In the genomic region with DNA sequence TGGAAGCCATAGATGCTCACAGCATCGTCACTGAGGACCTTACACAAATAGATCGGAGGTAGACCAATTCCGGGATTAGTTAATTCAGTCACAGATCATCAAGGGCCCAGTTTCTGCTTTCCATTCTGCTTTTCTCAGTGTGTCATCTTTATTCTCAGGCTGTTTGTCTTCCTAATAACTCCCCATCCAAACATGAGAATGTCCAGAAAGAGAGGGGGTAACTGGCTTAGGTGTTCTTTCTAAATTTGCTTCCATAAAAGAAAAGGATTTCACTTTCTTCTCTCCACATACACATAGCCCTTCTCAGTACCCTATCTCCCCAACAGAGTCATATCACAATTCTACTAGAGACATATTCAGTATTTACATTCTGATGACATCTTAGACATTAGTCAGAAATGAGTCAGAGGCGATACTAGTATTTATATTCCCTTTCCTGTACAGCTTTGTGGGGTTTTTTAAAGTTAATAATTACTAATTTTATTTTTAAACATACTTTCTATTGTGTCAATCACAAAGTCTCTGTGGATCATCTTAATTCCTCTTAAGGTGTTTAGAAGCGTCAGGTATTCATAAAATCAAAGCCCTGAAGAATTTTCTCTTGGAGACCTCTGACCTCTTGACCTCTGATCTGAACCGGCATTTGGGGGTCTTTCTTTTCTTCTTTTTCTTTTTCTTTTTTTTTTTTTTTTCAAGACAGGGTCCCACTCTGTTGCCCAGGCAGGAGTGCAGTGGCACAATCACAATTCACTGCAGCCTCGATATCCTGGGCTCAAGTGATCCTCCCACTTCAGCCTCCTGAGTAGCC, we compare ENCODE assay signal across 9 cellular contexts. TPM values are rescaled to one million over a fixed set of nuclear protein-coding genes. Genes with fewer than 3 reads are reported as not detected.
A peak's percentile ranks its signal among the peaks of the same experiment; 100 is the strongest.
DNase-seq lines count a peak whose midpoint lies in the region; ATAC-seq lines count a peak whose summit lies in the region.
"Had no signal": no experiment of that assay in that cellular context is flagged by ENCODE, and none has a peak within 500 bp of the region (broad histone marks: within the 10 kb centered on the region; RNA-seq: fewer than 3 reads in every experiment).

No MANE protein-coding gene starts in this region.

- peaks cover 6% of the 10 kb centered on the region for H3K27me3 Mint-ChIP-seq in activated T-cell treated with anti-CD3 and anti-CD28 coated beads, Interleukin-2, amount 50 U/mL, for 24 hours
- H3K27me3 Mint-ChIP-seq in stimulated activated naive CD8-positive, alpha-beta T cell treated with anti-CD3 and anti-CD28 coated beads, Interleukin-15, amount 100 ng/mL, for 72 hours: peaks cover 10% of the 10 kb centered on the region

- no peak for DNase-seq in activated T-cell treated with anti-CD3 and anti-CD28 coated beads, Interleukin-2, amount 50 U/mL, for 24 hours
- DNase-seq in activated T-cell treated with anti-CD3 and anti-CD28 coated beads, Interleukin-2, amount 50 U/mL, for 48 hours: no peak
- peak in 1 of 2 experiments; percentile 61 for DNase-seq in SJSA1 (ENCODE audit: low read depth in 1 of 2, low spot score in 2 of 2)
- DNase-seq in stimulated activated naive CD8-positive, alpha-beta T cell treated with anti-CD3 and anti-CD28 coated beads, Interleukin-15, amount 100 ng/mL, for 72 hours: no peak
- no peak for DNase-seq in iPS-NIHi7 (ENCODE audit: extremely low spot score)
- no peak for DNase-seq in T-helper 9 cell
- no peak for DNase-seq in NCI-H1436 (lab: John Stamatoyannopoulos, UW)

- H3K9me3 Mint-ChIP-seq in activated T-cell treated with anti-CD3 and anti-CD28 coated beads, Interleukin-2, amount 50 U/mL, for 24 hours: no peaks in the 10 kb centered on the region
- H3K9me3 Mint-ChIP-seq in stimulated activated naive CD8-positive, alpha-beta T cell treated with anti-CD3 and anti-CD28 coated beads, Interleukin-15, amount 100 ng/mL, for 72 hours: no peaks in the 10 kb centered on the region

- peak overlapping the region; percentile 16 for H3K27ac Mint-ChIP-seq in activated T-cell treated with anti-CD3 and anti-CD28 coated beads, Interleukin-2, amount 50 U/mL, for 24 hours
- H3K27ac Mint-ChIP-seq in stimulated activated naive CD8-positive, alpha-beta T cell treated with anti-CD3 and anti-CD28 coated beads, Interleukin-15, amount 100 ng/mL, for 72 hours: no peak overlapping the region

- H3K27ac ChIP-seq in SJSA1: peak overlapping the region; percentile 56
- H3K27ac ChIP-seq: BLaER1 had no signal

- no peaks in the 10 kb centered on the region for H3K27me3 ChIP-seq in SJSA1 (replicated peaks)
- H3K27me3 ChIP-seq: BLaER1 had no signal

- no peaks in the 10 kb centered on the region for H3K9me3 ChIP-seq in SJSA1 (replicated peaks)
- H3K9me3 ChIP-seq: BLaER1 had no signal

- no peaks in the 10 kb centered on the region for H3K36me3 ChIP-seq in SJSA1
- H3K36me3 ChIP-seq: BLaER1 had no signal

- H3K4me1 Mint-ChIP-seq in activated T-cell treated with anti-CD3 and anti-CD28 coated beads, Interleukin-2, amount 50 U/mL, for 24 hours (ENCODE audit: low read depth): peaks cover 4% of the 10 kb centered on the region
- H3K4me1 Mint-ChIP-seq in stimulated activated naive CD8-positive, alpha-beta T cell treated with anti-CD3 and anti-CD28 coated beads, Interleukin-15, amount 100 ng/mL, for 72 hours: peaks cover 5% of the 10 kb centered on the region

- no peaks in the 10 kb centered on the region for H3K36me3 Mint-ChIP-seq in activated T-cell treated with anti-CD3 and anti-CD28 coated beads, Interleukin-2, amount 50 U/mL, for 24 hours (ENCODE audit: low read depth)

- H3K4me1 ChIP-seq in SJSA1 (replicated peaks): peaks cover 8% of the 10 kb centered on the region
- H3K4me1 ChIP-seq: BLaER1 had no signal

- peak; percentile 100 for ATAC-seq in HG02885 (IDR thresholded peaks at IDR 0.05; ENCODE audit: poor library complexity, unreplicated experiment)
- peak; percentile 74 for ATAC-seq in stimulated activated naive CD8-positive, alpha-beta T cell treated with anti-CD3 and anti-CD28 coated beads, Interleukin-15, amount 100 ng/mL, for 72 hours

- H3K4me3 Mint-ChIP-seq in activated T-cell treated with anti-CD3 and anti-CD28 coated beads, Interleukin-2, amount 50 U/mL, for 24 hours: no peak overlapping the region
- no peak overlapping the region for H3K4me3 Mint-ChIP-seq in stimulated activated naive CD8-positive, alpha-beta T cell treated with anti-CD3 and anti-CD28 coated beads, Interleukin-15, amount 100 ng/mL, for 72 hours

- H3K4me3 ChIP-seq in SJSA1: no peak overlapping the region
- H3K4me3 ChIP-seq: BLaER1 had no signal

RNA-seq across cellular contexts. Expression of gene IL12A, which starts 24.3 kb away (rescaled TPM):
- total RNA-seq in SJSA1 (2014; rRNA removed; shearing (Covaris generic)): 0.09 and 5.5 TPM in 2 replicates
